ENCODE assay signal across 8 cellular contexts in genomic region chr18:830315-830901, GRCh38. TPM values are rescaled to one million over a fixed set of nuclear protein-coding genes. Genes with fewer than 3 reads are reported as not detected.
DNase-seq lines count a peak whose midpoint lies in the region; ATAC-seq and TF ChIP-seq lines count a peak whose summit lies in the region.

No MANE protein-coding gene starts in this region.

- peaks cover 8% of the 10 kb centered on the region for H3K4me1 Mint-ChIP-seq in MCF 10A (ENCODE audit: insufficient read depth, unreplicated experiment)
- peaks cover 13 to 14% of the 10 kb centered on the region in 2 donors for H3K4me1 Mint-ChIP-seq in natural killer cell

- H3K27ac Mint-ChIP-seq in MCF 10A (ENCODE audit: low read depth, unreplicated experiment), result no peak overlapping the region
- peak overlapping the region; percentile 78 to 87 for H3K27ac Mint-ChIP-seq in natural killer cell

- H3K36me3 ChIP-seq in breast epithelium, result no peaks in the 10 kb centered on the region

- CTCF ChIA-PET in MCF 10A (lab: Yijun Ruan, JAX), result interaction anchor here (0.6 to 9.0 kb wide), 58 partner anchors 9 to 1789 kb away, joined by 3 to 277 read pairs (median 4); partner anchors contain the start of genes ENOSF1, TYMS and YES1

- no peak for TF ChIP-seq POLR2A in breast epithelium (IDR thresholded peaks at IDR 0.05)

- no peak overlapping the region for H3K4me3 ChIP-seq in breast epithelium

- H3K27me3 Mint-ChIP-seq in MCF 10A (ENCODE audit: insufficient read depth, unreplicated experiment) (no peaks in the 10 kb centered on the region), natural killer cell (ENCODE audit: low read depth in 2 of 2) (peaks cover 0 to 3% of the 10 kb centered on the region in 2 donors)

- H3K27ac ChIP-seq in breast epithelium, result no peak overlapping the region

- no peaks in the 10 kb centered on the region for H3K9me3 Mint-ChIP-seq in MCF 10A (ENCODE audit: unreplicated experiment)
- H3K9me3 Mint-ChIP-seq in natural killer cell, result no peaks in the 10 kb centered on the region

- H3K27me3 ChIP-seq in breast epithelium, result no peaks in the 10 kb centered on the region

- H3K9me3 ChIP-seq in breast epithelium, result no peaks in the 10 kb centered on the region

- H3K36me3 Mint-ChIP-seq in MCF 10A (ENCODE audit: insufficient read depth, unreplicated experiment) (no peaks in the 10 kb centered on the region), natural killer cell (no peaks in the 10 kb centered on the region)

- H3K4me3 Mint-ChIP-seq in MCF 10A (ENCODE audit: unreplicated experiment), result no peak overlapping the region
- peak overlapping the region; percentile 58 for H3K4me3 Mint-ChIP-seq in natural killer cell

- intact Hi-C loops in MCF 10A (cut with micrococcal nuclease), result no loop called here
- intact Hi-C loops in breast epithelium (cut with DNase I; ENCODE audit: low total_unique reads), result no loop called here
- intact Hi-C loops in natural killer cell (cut with micrococcal nuclease), result loop anchor here (2.0 kb wide), 1 partner anchor 206 kb away; no protein-coding TSS in a partner anchor

- no TSS peak for BruUV-seq in MCF 10A (replicated peaks; lab: Mats Ljungman, UMichigan)

- POLR2A ChIA-PET in MCF 10A (lab: Yijun Ruan, JAX), result interaction anchor here (0.7 to 2.7 kb wide), 11 partner anchors 10 to 563 kb away, joined by 3 to 13 read pairs (median 5); partner anchors contain the start of genes ENOSF1 and THOC1

- DNase-seq in MCF 10A (ENCODE audit: unreplicated experiment), result peak; percentile 23
- no peak for DNase-seq in breast epithelium (ENCODE audit: low spot score in 2 of 2)
- DNase-seq in NOMO-1 treated with DMSO at 0.1 percent for 48 hours (lab: John Stamatoyannopoulos, UW; ENCODE audit: unreplicated experiment), result peak; percentile 65
- peak; percentile 78 for DNase-seq in central memory CD4-positive, alpha-beta T cell
- DNase-seq in natural killer cell, result no peak
- no peak for DNase-seq in NCI-H1092 treated with DMSO at 0.1 percent for 48 hours (lab: John Stamatoyannopoulos, UW)
- DNase-seq in nucleus accumbens (lab: John Stamatoyannopoulos, UW), result no peak

- TF ChIP-seq CTCF in MCF 10A (IDR thresholded peaks at IDR 0.05; ENCODE audit: unreplicated experiment) (no peak), breast epithelium (IDR thresholded peaks at IDR 0.05) (no peak), natural killer cell (IDR thresholded peaks at IDR 0.05) (no peak)

- peak; percentile 61 for ATAC-seq in HG02798 (IDR thresholded peaks at IDR 0.05; ENCODE audit: poor library complexity, unreplicated experiment)
- peak; percentile 63 to 67 (median 65) for ATAC-seq in natural killer cell

- no peaks in the 10 kb centered on the region for H3K4me1 ChIP-seq in breast epithelium

RNA-seq across cellular contexts. Expression of gene YES1, which starts 18.4 kb away (rescaled TPM):
- total RNA-seq in MCF 10A (2022), result 60.4 and 81.7 TPM in 2 replicates
- 100 to 1,000 TPM; 108 to 150 (median 136) TPM for total RNA-seq in breast epithelium
- total RNA-seq in natural killer cell, result 100 to 1,000 TPM in 1 of 3 donors, 10 to 100 TPM in 2; 70.2 to 101 (median 76.2) TPM

Comparison
In these comparisons a context has a peak if more than half of its experiments do, and no peak if none do; other contexts are left out.
1. DNase-seq: peak in MCF 10A (single experiment), NOMO-1 treated with DMSO at 0.1 percent for 48 hours (single experiment) and central memory CD4-positive, alpha-beta T cell (single experiment); none in breast epithelium (0 of 2), natural killer cell (single experiment), NCI-H1092 treated with DMSO at 0.1 percent for 48 hours (single experiment) and nucleus accumbens (0 of 56).